ENCODE assay signal across 28 cellular contexts in the genomic region with DNA sequence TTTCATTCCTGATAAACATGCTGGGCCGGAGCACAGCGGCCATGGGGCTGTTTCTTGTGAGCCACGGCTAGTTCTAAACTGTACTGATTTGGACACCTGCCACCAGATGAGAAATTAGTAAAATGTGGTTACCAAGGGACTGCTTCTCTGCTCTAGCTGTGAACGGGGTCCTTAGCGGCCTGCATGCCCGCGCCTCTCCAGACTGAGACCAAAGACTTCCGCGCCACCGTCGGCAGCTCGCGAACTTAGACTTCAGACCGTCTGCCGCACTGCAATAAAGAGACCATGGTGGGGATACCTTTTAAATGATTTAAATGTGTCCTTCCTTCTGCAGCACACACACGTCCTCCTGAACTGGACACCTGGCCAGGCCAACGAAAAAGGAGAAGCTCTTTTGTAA.
"Had no signal": no experiment of that assay in that cellular context is flagged by ENCODE, and none has a peak within 500 bp of the region (broad histone marks: within the 10 kb centered on the region; RNA-seq: fewer than 3 reads in every experiment).

No MANE protein-coding gene starts in this region.

- H3K79me2 ChIP-seq: parathyroid adenoma had no signal

- H3K36me3 ChIP-seq: neural progenitor cell, ovary, right lobe of liver, sigmoid colon, stomach, thoracic aorta, thyroid gland, tibial nerve, upper lobe of left lung, vagina had no signal

- H3K27ac ChIP-seq: neural progenitor cell, ovary, parathyroid adenoma, psoas muscle, right lobe of liver, sigmoid colon, stomach, thoracic aorta, thyroid gland, tibial nerve, upper lobe of left lung, vagina had no signal

- H3K4me2 ChIP-seq: neural progenitor cell had no signal

- H3K4me3 Mint-ChIP-seq: naive thymus-derived CD4-positive, alpha-beta T cell; nephron; neural progenitor cell; stimulated activated effector memory CD8-positive, alpha-beta T cell treated with anti-CD3 and anti-CD28 coated beads, Interleukin-12 subunit alpha, Interleukin-12 subunit beta, amount 100 ng/mL, for 72 hours; stimulated activated naive B cell treated with anti-CD40 and anti-IgM and Interleukin-4, amounts not matched to agents 10 μg/mL and 1 μg/mL and 100 μg/mL, for 72 hours; stimulated activated naive CD8-positive, alpha-beta T cell treated with anti-CD3 and anti-CD28 coated beads, Interleukin-15, Interleukin-2, amounts not matched to agents 100 ng/mL and 50 ng/mL, for 24 hours had no signal

- H3K9me3 ChIP-seq: psoas muscle, right lobe of liver, thoracic aorta, thyroid gland, vagina had no signal

- H3K27me3 Mint-ChIP-seq: progenitor cell of endocrine pancreas had no signal

- H3K27me3 ChIP-seq: neural progenitor cell, ovary, thyroid gland, vagina had no signal

- H3K4me1 Mint-ChIP-seq: nephron; neural progenitor cell; stimulated activated naive B cell treated with anti-CD40 and anti-IgM and Interleukin-4, amounts not matched to agents 10 μg/mL and 1 μg/mL and 100 μg/mL, for 72 hours had no signal

- H2AFZ ChIP-seq: neural progenitor cell, parathyroid adenoma had no signal

- H3K36me3 Mint-ChIP-seq: neural progenitor cell; stimulated activated effector memory CD8-positive, alpha-beta T cell treated with anti-CD3 and anti-CD28 coated beads, Interleukin-12 subunit alpha, Interleukin-12 subunit beta, amount 100 ng/mL, for 72 hours had no signal

- H3K27ac Mint-ChIP-seq: naive thymus-derived CD4-positive, alpha-beta T cell; nephron; neural progenitor cell; progenitor cell of endocrine pancreas; stimulated activated effector memory CD8-positive, alpha-beta T cell treated with anti-CD3 and anti-CD28 coated beads, Interleukin-12 subunit alpha, Interleukin-12 subunit beta, amount 100 ng/mL, for 72 hours; stimulated activated naive B cell treated with anti-CD40 and anti-IgM and Interleukin-4, amounts not matched to agents 10 μg/mL and 1 μg/mL and 100 μg/mL, for 72 hours; stimulated activated naive CD8-positive, alpha-beta T cell treated with anti-CD3 and anti-CD28 coated beads, Interleukin-15, Interleukin-2, amounts not matched to agents 100 ng/mL and 50 ng/mL, for 24 hours had no signal

- H3K4me3 ChIP-seq: neural progenitor cell, ovary, psoas muscle, right lobe of liver, sigmoid colon, stomach, thoracic aorta, thyroid gland, tibial nerve, upper lobe of left lung, vagina had no signal

- FAIRE-seq: small intestine, urothelium cell line had no signal

- H3K4me1 ChIP-seq: neural progenitor cell, parathyroid adenoma, psoas muscle, right lobe of liver, sigmoid colon, stomach, thyroid gland, tibial nerve, upper lobe of left lung, vagina had no signal

- ATAC-seq: naive thymus-derived CD4-positive, alpha-beta T cell; psoas muscle; right cardiac atrium; right lobe of liver; stimulated activated effector memory CD8-positive, alpha-beta T cell treated with anti-CD3 and anti-CD28 coated beads, Interleukin-12 subunit alpha, Interleukin-12 subunit beta, amount 100 ng/mL, for 72 hours; stimulated activated naive B cell treated with anti-CD40 and anti-IgM and Interleukin-4, amounts not matched to agents 10 μg/mL and 1 μg/mL and 100 μg/mL, for 72 hours had no signal

- DNase-seq: naive thymus-derived CD4-positive, alpha-beta T cell; occipital lobe; ovary; psoas muscle; right cardiac atrium; right lobe of liver; sigmoid colon; small intestine; stimulated activated CD4-positive, alpha-beta T cell treated with anti-CD3 and anti-CD28 coated beads, Interleukin-15, amount 100 ng/mL, for 24 hours; stimulated activated CD4-positive, alpha-beta T cell treated with anti-CD3 and anti-CD28 coated beads, Interleukin-2, amount 100 ng/mL, for 24 hours; stimulated activated CD4-positive, alpha-beta T cell treated with anti-CD3 and anti-CD28 coated beads, Interleukin-2, amount 100 ng/mL, for 48 hours; stimulated activated CD4-positive, alpha-beta T cell treated with anti-CD3 and anti-CD28 coated beads, Interleukin-4, amount 100 ng/mL, for 24 hours; stimulated activated naive B cell treated with anti-CD40 and anti-IgM and Interleukin-4, amounts not matched to agents 10 μg/mL and 1 μg/mL and 100 μg/mL, for 72 hours; stimulated activated naive CD4-positive, alpha-beta T cell treated with Interleukin-2 at 50 U/mL for 16 hours; stomach; thyroid gland; trophoblast cell had no signal

- H3K9ac ChIP-seq: neural progenitor cell, parathyroid adenoma had no signal
